In genomic region chr6:113564401-113565161, GRCh38 we compare ENCODE assay signal across 8 cellular contexts.
DNase-seq lines count a peak whose midpoint lies in the region; ATAC-seq, FAIRE-seq and TF ChIP-seq lines count a peak whose summit lies in the region.

No MANE protein-coding gene starts in this region.

- ATAC-seq in GM21390 (IDR thresholded peaks at IDR 0.05; ENCODE audit: unreplicated experiment) (peak; percentile 56), activated B cell treated with CpG ODN at 0.5 μM for 24 hours (ENCODE audit: low read depth) (peak; percentile 91), heart left ventricle (peak; percentile 99 to 100 (median 100)), pancreas (peak; percentile 96 to 97 (median 96))

- no peaks in the 10 kb centered on the region for H3K27me3 Mint-ChIP-seq in activated B cell treated with CpG ODN at 0.5 μM for 24 hours

- H3K36me3 ChIP-seq in heart left ventricle: no peaks in the 10 kb centered on the region
- H3K36me3 ChIP-seq in pancreas: no peaks in the 10 kb centered on the region

- H3K4me3 ChIP-seq in heart left ventricle: peak overlapping the region in 10 of 12 donors; percentile 23 to 50 (median 40)
- peak overlapping the region in 2 of 4 donors; percentile 13 to 19 for H3K4me3 ChIP-seq in pancreas

- DNase-seq in AG08396 (ENCODE audit: low spot score): peak; percentile 63
- peak; percentile 91 for DNase-seq in NCI-H1092 treated with DMSO at 0.1 percent for 48 hours (lab: John Stamatoyannopoulos, UW)
- DNase-seq in activated B cell treated with CpG ODN at 0.5 μM for 24 hours: peak; percentile 30
- peak; percentile 88 to 94 (median 89) for DNase-seq in heart left ventricle
- peak; percentile 69 to 85 (median 82) for DNase-seq in pancreas
- no peak for DNase-seq in effector CD8-positive, alpha-beta T cell (lab: John Stamatoyannopoulos, UW)
- no peak for DNase-seq in stimulated activated CD4-positive, alpha-beta T cell treated with anti-CD3 and anti-CD28 coated beads, Interleukin-4, amount 100 ng/mL, for 1 hour

- TF ChIP-seq CTCF in activated B cell treated with CpG ODN at 0.5 μM for 24 hours (IDR thresholded peaks at IDR 0.05) (no peak), heart left ventricle (IDR thresholded peaks at IDR 0.05) (peak in 7 of 12 donors; percentile 16 to 47 (median 25)), pancreas (IDR thresholded peaks at IDR 0.05) (peak in 1 of 4 donors; percentile 17)

- H3K9me3 Mint-ChIP-seq in activated B cell treated with CpG ODN at 0.5 μM for 24 hours: no peaks in the 10 kb centered on the region

- TF ChIP-seq POLR2A in heart left ventricle (IDR thresholded peaks at IDR 0.05): no peak

- H3K9me3 ChIP-seq in heart left ventricle (no peaks in the 10 kb centered on the region), pancreas (no peaks in the 10 kb centered on the region)

- no peaks in the 10 kb centered on the region for H3K36me3 Mint-ChIP-seq in activated B cell treated with CpG ODN at 0.5 μM for 24 hours (ENCODE audit: low read depth)

- CTCF ChIA-PET in activated B cell treated with CpG ODN at 0.5 μM for 24 hours (lab: Charles Lee): no interaction called here

- FAIRE-seq in pancreas (lab: Jason Lieb, UNC): no peak

- H3K27ac Mint-ChIP-seq in activated B cell treated with CpG ODN at 0.5 μM for 24 hours: no peak overlapping the region

- intact Hi-C loops in activated B cell treated with CpG ODN at 0.5 μM for 24 hours (cut with micrococcal nuclease) (loop anchor here (2.0 to 5.0 kb wide), 3 partner anchors 16 to 293 kb away; partner anchors contain the start of gene MARCKS), heart left ventricle (cut with DNase I) (loop anchor here in 9 of 10 donors (1.0 to 10.0 kb wide), 5 partner anchors 290 to 380 kb away; partner anchors contain the start of gene MARCKS (in 5 of the 9)), pancreas (cut with DNase I) (no loop called here)

- H3K27ac ChIP-seq in heart left ventricle (peak overlapping the region; percentile 8 to 87 (median 82)), pancreas (peak overlapping the region; percentile 35 to 74 (median 58))

- H3K4me1 ChIP-seq in heart left ventricle: peaks cover 0 to 18% (median 10%) of the 10 kb centered on the region in 12 donors
- no peaks in the 10 kb centered on the region for H3K4me1 ChIP-seq in pancreas

- peak overlapping the region; percentile 64 for H3K4me3 Mint-ChIP-seq in activated B cell treated with CpG ODN at 0.5 μM for 24 hours

- H3K27me3 ChIP-seq in heart left ventricle (no peaks in the 10 kb centered on the region), pancreas (no peaks in the 10 kb centered on the region)

- 2 to 6% (median 4%) methylated on average over 16 to 22 of the region's 22 CpGs for WGBS in heart left ventricle, 4 donors
- 37 to 49% methylated on average over 22 of the region's 22 CpGs for WGBS in pancreas, 2 donors

- H3K4me1 Mint-ChIP-seq in activated B cell treated with CpG ODN at 0.5 μM for 24 hours: peaks cover 20% of the 10 kb centered on the region

- POLR2A ChIA-PET in activated B cell treated with CpG ODN at 0.5 μM for 24 hours (lab: Charles Lee): interaction anchor here (0.6 to 1.0 kb wide), 3 partner anchors 33 to 124 kb away, joined by 3 read pairs; no protein-coding TSS in a partner anchor

Comparison
In these comparisons a context has a peak if more than half of its experiments do, and no peak if none do; other contexts are left out.
1. DNase-seq: peak in AG08396 (single experiment), NCI-H1092 treated with DMSO at 0.1 percent for 48 hours (single experiment), activated B cell treated with CpG ODN at 0.5 μM for 24 hours (single experiment), heart left ventricle (5 of 5) and pancreas (6 of 6); none in effector CD8-positive, alpha-beta T cell (single experiment) and stimulated activated CD4-positive, alpha-beta T cell treated with anti-CD3 and anti-CD28 coated beads, Interleukin-4, amount 100 ng/mL, for 1 hour (single experiment).
2. intact Hi-C loops: an anchor here in activated B cell treated with CpG ODN at 0.5 μM for 24 hours (2.0 to 5.0 kb wide) and heart left ventricle (1.0 to 10.0 kb wide); none called in pancreas.
3. Peak in every context shown above with its lines, with median percentiles within 50 percentile points of each other: ATAC-seq.